In genomic region chr10:120963587-120964220, GRCh38 we compare ENCODE assay signal across 28 cellular contexts.
DNase-seq lines count a peak whose midpoint lies in the region; ATAC-seq, FAIRE-seq and TF ChIP-seq lines count a peak whose summit lies in the region.
"Had no signal": no experiment of that assay in that cellular context is flagged by ENCODE, and none has a peak within 500 bp of the region (broad histone marks: within the 10 kb centered on the region; RNA-seq: fewer than 3 reads in every experiment).

No MANE protein-coding gene starts in this region.

- H3K4me2 ChIP-seq in H1 (ENCODE audit: insufficient read depth in 1 of 2, low read depth in 2 of 2, low read length in 2 of 2) = peak overlapping the region in 1 of 2 experiments; percentile 8; a peak in 1 of 4 replicates
- H3K4me2 ChIP-seq: KMS-11 had no signal

- POLR2A ChIA-PET in H1 (lab: Charles Lee; ENCODE audit: partially characterized antibody) = interaction anchor here (1.2 kb wide), 1 partner anchor 15 kb away, joined by 3 read pairs; no protein-coding TSS in a partner anchor

- no peak overlapping the region for H2BK120ac ChIP-seq in H1 (replicated peaks; ENCODE audit: low read depth, low read length)

- peak overlapping the region; percentile 36 for H4K8ac ChIP-seq in H1 (ENCODE audit: extremely low read depth, insufficient read depth, low read length)

- H3K79me1 ChIP-seq in H1 (ENCODE audit: low read depth, low read length) = no peaks in the 10 kb centered on the region

- CTCF ChIA-PET in H1 (lab: Charles Lee; ENCODE audit: partially characterized antibody) = interaction anchor here (0.6 to 3.7 kb wide), 8 partner anchors 11 to 660 kb away, joined by 3 to 16 read pairs (median 8); no protein-coding TSS in a partner anchor

- 88% methylated on average over 5 of the region's 5 CpGs; no CpG with 5 or more reads in 1 of the 2 experiments for WGBS in H1 (ENCODE audit: extremely low coverage in 1 of 2, insufficient coverage in 1 of 2, insufficient read length in 1 of 2, insufficient replicate concordance in 2 of 2, low coverage in 1 of 2, low lambda C conversion rate in 2 of 2, missing lambda C conversion rate in 1 of 2), 2 experiments

- no peaks in the 10 kb centered on the region for H3K23me2 ChIP-seq in H1 (ENCODE audit: low read depth, low read length)

- FAIRE-seq in H1 (lab: Jason Lieb, UNC) = no peak
- FAIRE-seq: astrocyte, GM12878 had no signal

- no peak overlapping the region for H3K4me3 ChIP-seq in H1 (ENCODE audit: extremely low read depth in 1 of 4, insufficient read depth in 2 of 4, low read depth in 3 of 4, low read length in 4 of 4)
- H3K4me3 ChIP-seq in lower lobe of right lung = no peak overlapping the region
- H3K4me3 ChIP-seq: GM12878, right lobe of liver, SK-N-MC, thyroid gland had no signal

- intact Hi-C loops in lower lobe of right lung (cut with DNase I) = no loop called here
- intact Hi-C loops in sciatic nerve (cut with DNase I) = no loop called here

- no peaks in the 10 kb centered on the region for H3K79me2 ChIP-seq in H1 (ENCODE audit: control insufficient read depth in 1 of 2, insufficient read depth in 2 of 2, low read length in 2 of 2)

- TF ChIP-seq POLR2A in H1 (IDR thresholded peaks at IDR 0.05; ENCODE audit: control extremely low read depth in 1 of 2, low read depth in 2 of 2, low read length in 2 of 2) = no peak

- no peak overlapping the region for H2BK15ac ChIP-seq in H1 (ENCODE audit: low read length)

- no peaks in the 10 kb centered on the region for H3K36me3 ChIP-seq in H1 (ENCODE audit: control insufficient read depth in 2 of 4, insufficient read depth in 4 of 4, low read length in 3 of 4)
- no peaks in the 10 kb centered on the region for H3K36me3 ChIP-seq in lower lobe of right lung
- H3K36me3 ChIP-seq: BE2C, right lobe of liver, thyroid gland had no signal

- no peak overlapping the region for H3K14ac ChIP-seq in H1 (ENCODE audit: insufficient read length)

- TF ChIP-seq RAD21 in H1 (IDR thresholded peaks at IDR 0.05 in 1 of 2, conservative IDR thresholded peaks at IDR 0.05 in 1 of 2; ENCODE audit: low read depth in 2 of 2, low read length in 2 of 2) = no peak

- no peak overlapping the region for H3K18ac ChIP-seq in H1 (ENCODE audit: extremely low read depth, low read length)

- no peak overlapping the region for H3K23ac ChIP-seq in H1 (ENCODE audit: insufficient read length)

- H2BK12ac ChIP-seq in H1 (ENCODE audit: low read depth, low read length) = no peak overlapping the region; the same call in 1 of the 2 replicates

- TF ChIP-seq CTCF in H1 (IDR thresholded peaks at IDR 0.05; ENCODE audit: control extremely low read depth in 1 of 3, insufficient read depth in 1 of 3, low read depth in 1 of 3, low read length in 3 of 3) (no peak), lower lobe of right lung (IDR thresholded peaks at IDR 0.05) (no peak)

- H4K91ac ChIP-seq in H1 (replicated peaks; ENCODE audit: insufficient read length, low read length) = no peak overlapping the region

- H3K56ac ChIP-seq in H1 (replicated peaks; ENCODE audit: insufficient read length, low read depth, low read length) = no peak overlapping the region

- H3K4ac ChIP-seq in H1 (replicated peaks; ENCODE audit: insufficient read length, low read depth, low read length) = no peak overlapping the region

- H2AK5ac ChIP-seq in H1 (ENCODE audit: low read depth, low read length) = no peak overlapping the region

- H2AFZ ChIP-seq in H1 (ENCODE audit: low read length) = peak overlapping the region; percentile 32; the same call in 1 of the 2 replicates

- H3K9ac ChIP-seq in H1 (replicated peaks in 1 of 4; ENCODE audit: extremely low read depth in 1 of 4, low read depth in 3 of 4, low read length in 3 of 4) = no peak overlapping the region
- H3K9ac ChIP-seq: KMS-11 had no signal

- no peak overlapping the region for H2BK5ac ChIP-seq in H1 (ENCODE audit: low read depth, low read length)

- no peak for TF ChIP-seq EP300 in H1 (IDR thresholded peaks at IDR 0.05; ENCODE audit: borderline replicate concordance in 1 of 2, low read depth in 2 of 2, low read length in 2 of 2)

- no peak overlapping the region for H3K27ac ChIP-seq in H1 (ENCODE audit: low read depth, low read length)
- H3K27ac ChIP-seq in lower lobe of right lung = peak overlapping the region; percentile 68
- H3K27ac ChIP-seq: KMS-11, right lobe of liver, SK-N-MC, thyroid gland had no signal

- H3K27me3 ChIP-seq in H1 (replicated peaks in 1 of 4; ENCODE audit: control insufficient read depth in 3 of 4, extremely low read depth in 1 of 4, insufficient read depth in 3 of 4, low read length in 3 of 4) (no peaks in the 10 kb centered on the region; a peak in 1 of 7 replicates), lower lobe of right lung (ENCODE audit: low read depth) (no peaks in the 10 kb centered on the region)
- H3K27me3 ChIP-seq: BE2C, right lobe of liver, thyroid gland had no signal

- no peaks in the 10 kb centered on the region for H3K9me3 ChIP-seq in H1 (ENCODE audit: insufficient read depth in 2 of 2, low read depth in 1 of 2, low read length in 1 of 2)
- no peaks in the 10 kb centered on the region for H3K9me3 ChIP-seq in lower lobe of right lung
- H3K9me3 ChIP-seq: BE2C, right lobe of liver, thyroid gland had no signal

- H2BK20ac ChIP-seq in H1 (ENCODE audit: low read length) = no peak overlapping the region

- ATAC-seq in lower lobe of right lung (peak; percentile 66 to 76), sciatic nerve (peak; percentile 12), GM21528 (IDR thresholded peaks at IDR 0.05; ENCODE audit: low FRiP score, unreplicated experiment) (no peak)
- ATAC-seq: activated naive CD8-positive, alpha-beta T cell treated with anti-CD3 and anti-CD28 coated beads, Interleukin-2, amount 50 U/mL, for 24 hours; GM12878 had no signal

- no peak overlapping the region for H4K5ac ChIP-seq in H1 (ENCODE audit: insufficient read length, low read depth, low read length)

- no peaks in the 10 kb centered on the region for H4K20me1 ChIP-seq in H1 (replicated peaks in 1 of 2; ENCODE audit: control insufficient read depth in 1 of 2, insufficient read depth in 2 of 2, low read length in 2 of 2)

- DNase-seq in NCI-H146 (lab: John Stamatoyannopoulos, UW) (peak; percentile 40), H1 (ENCODE audit: low read depth in 1 of 2, low spot score in 2 of 2) (no peak), lower lobe of right lung (no peak), sciatic nerve (ENCODE audit: low spot score) (no peak), RKO (ENCODE audit: low spot score) (no peak), NCI-H187 treated with DMSO at 0.1 percent for 48 hours (lab: John Stamatoyannopoulos, UW) (no peak)
- no peak for DNase-seq in stimulated activated CD4-positive, alpha-beta T cell treated with anti-CD3 and anti-CD28 coated beads, Interleukin-15, amount 100 ng/mL, for 24 hours
- DNase-seq: activated B cell treated with CpG ODN at 0.5 μM for 24 hours; activated CD4-positive, alpha-beta T cell treated with anti-CD3 and anti-CD28 coated beads, Interleukin-2, amount 50 U/mL, for 4 hours; activated gamma-delta T cell treated with Interleukin-2 at 50 U/mL for 16 hours; activated naive CD8-positive, alpha-beta T cell treated with anti-CD3 and anti-CD28 coated beads, Interleukin-2, amount 50 U/mL, for 24 hours; activated T-cell treated with anti-CD3 and anti-CD28 coated beads, Interleukin-2, amount 50 U/mL, for 48 hours; BE2C; CD8-positive, alpha-beta memory T cell; cortex of kidney; DMS 273 treated with DMSO at 0.1 percent for 48 hours; effector memory CD4-positive, alpha-beta T cell; MM.1S; NCI-H2081 treated with DMSO at 0.1 percent for 48 hours; NK-92 treated with Interleukin-12 subunit alpha and Interleukin-12 subunit beta, amount 100 ng/mL, for 24 hours; right lobe of liver; stimulated activated CD4-positive, alpha-beta T cell treated with anti-CD3 and anti-CD28 coated beads, Interleukin-4, amount 100 ng/mL, for 24 hours had no signal

- H3K4me1 ChIP-seq in H1 (replicated peaks in 1 of 4; ENCODE audit: control insufficient read depth in 3 of 4, insufficient read depth in 4 of 4, low read length in 3 of 4) (peaks cover 6 to 13% (median 8%) of the 10 kb centered on the region in 4 experiments; a peak in 6 of 7 replicates), lower lobe of right lung (peaks cover 45% of the 10 kb centered on the region)
- H3K4me1 ChIP-seq: BE2C, right lobe of liver, thyroid gland had no signal

TF ChIP-seq in H1, 55 proteins besides CTCF, POLR2A, EP300 and RAD21:
- TF ChIP-seq SIN3A (conservative IDR thresholded peaks at IDR 0.05 in 1 of 2, IDR thresholded peaks at IDR 0.05 in 1 of 2; ENCODE audit: low read depth in 1 of 2, low read length in 2 of 2) = no peak
- no peak for TF ChIP-seq CBX8 (IDR thresholded peaks at IDR 0.05; ENCODE audit: borderline replicate concordance, low read depth, low read length)
- TF ChIP-seq RFX5 (IDR thresholded peaks at IDR 0.05; ENCODE audit: borderline replicate concordance, low read depth, low read length) = no peak
- no peak for TF ChIP-seq BRCA1 (IDR thresholded peaks at IDR 0.05; ENCODE audit: low read depth, low read length)
- TF ChIP-seq POU5F1 (IDR thresholded peaks at IDR 0.05; ENCODE audit: low read depth, low read length) = no peak
- no peak for TF ChIP-seq JUN (IDR thresholded peaks at IDR 0.05; ENCODE audit: low read depth, low read length)
- no peak for TF ChIP-seq ZNF274 (IDR thresholded peaks at IDR 0.05; ENCODE audit: borderline replicate concordance, extremely low read depth, low read length)
- TF ChIP-seq TCF12 (IDR thresholded peaks at IDR 0.05; ENCODE audit: low read depth, low read length) = no peak
- TF ChIP-seq SP2 (IDR thresholded peaks at IDR 0.05; ENCODE audit: low read length) = no peak
- no peak for TF ChIP-seq HDAC6 (IDR thresholded peaks at IDR 0.05; ENCODE audit: low read depth, low read length)
- no peak for TF ChIP-seq KDM1A (IDR thresholded peaks at IDR 0.05; ENCODE audit: borderline replicate concordance, low read length)
- TF ChIP-seq KDM4A (IDR thresholded peaks at IDR 0.05; ENCODE audit: low read depth, low read length, severe bottlenecking) = no peak
- no peak for TF ChIP-seq FOSL1 (IDR thresholded peaks at IDR 0.05; ENCODE audit: insufficient read depth, low read depth, low read length)
- TF ChIP-seq, protein P1, sequence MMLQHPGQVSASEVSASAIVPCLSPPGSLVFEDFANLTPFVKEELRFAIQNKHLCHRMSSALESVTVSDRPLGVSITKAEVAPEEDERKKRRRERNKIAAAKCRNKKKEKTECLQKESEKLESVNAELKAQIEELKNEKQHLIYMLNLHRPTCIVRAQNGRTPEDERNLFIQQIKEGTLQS (IDR thresholded peaks at IDR 0.05; ENCODE audit: insufficient read depth, low read depth, low read length) = no peak
- TF ChIP-seq EZH2 (IDR thresholded peaks at IDR 0.05; ENCODE audit: low read depth, low read length, severe bottlenecking) = no peak
- TF ChIP-seq SIX5 (IDR thresholded peaks at IDR 0.05; ENCODE audit: low read depth, low read length) = no peak
- no peak for TF ChIP-seq YY1 (IDR thresholded peaks at IDR 0.05; ENCODE audit: low read depth, low read length)
- no peak for TF ChIP-seq NANOG (IDR thresholded peaks at IDR 0.05; ENCODE audit: insufficient read depth, low read depth, low read length, poor library complexity, severe bottlenecking)
